ENCODE assay signal across 31 cellular contexts in the genomic region with DNA sequence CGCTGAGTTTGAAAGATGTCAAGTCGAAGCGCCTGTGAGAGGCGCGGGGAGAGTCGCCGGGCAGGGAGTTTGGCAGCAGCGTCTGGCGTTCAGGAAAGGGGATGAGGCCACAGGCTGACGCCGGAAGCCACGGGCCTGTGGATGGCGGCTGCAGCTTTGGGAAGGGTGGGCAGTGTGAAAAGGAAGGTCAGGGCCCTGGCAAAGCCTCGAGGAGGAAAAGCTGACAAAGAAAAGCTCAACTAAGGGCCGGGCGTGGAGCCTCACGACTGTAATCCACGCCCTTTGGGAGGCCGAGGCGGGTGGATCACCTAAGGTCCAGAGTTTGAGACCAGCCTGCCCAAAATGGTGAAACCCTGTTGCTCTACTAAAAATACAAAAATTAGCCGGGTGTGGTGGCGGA.
"Had no signal": no experiment of that assay in that cellular context is flagged by ENCODE, and none has a peak within 500 bp of the region (broad histone marks: within the 10 kb centered on the region; RNA-seq: fewer than 3 reads in every experiment).

No MANE protein-coding gene starts in this region.

- H3K9me3 Mint-ChIP-seq: activated CD4-positive, alpha-beta T cell treated with anti-CD3 and anti-CD28 coated beads, Interleukin-2, amount 10 ng/mL, durations not matched to agents 24 days and 14 days; activated naive CD4-positive, alpha-beta T cell treated with anti-CD3 and anti-CD28 coated beads, Interleukin-2, amount 50 U/mL, for 24 hours; activated naive CD8-positive, alpha-beta T cell treated with anti-CD3 and anti-CD28 coated beads, Interleukin-2, amount 10 ng/mL, durations not matched to agents 7 days and 5 days; activated T-cell treated with anti-CD3 and anti-CD28 coated beads, Interleukin-2, amount 50 U/mL, for 24 hours; activated T-helper 2 cell treated with anti-CD3 and anti-CD28 coated beads, Interferon-gamma antibody, Interleukin-2, Interleukin-4, amounts not matched to agents 10 μg/mL and 5 μg/mL and 100 μg/mL, durations not matched to agents 14 hours and 24 hours and 36 hours; T-cell had no signal

- H3K4me3 Mint-ChIP-seq: activated CD4-positive, alpha-beta T cell treated with anti-CD3 and anti-CD28 coated beads, Interleukin-2, amount 10 ng/mL, durations not matched to agents 24 days and 14 days; activated CD8-positive, alpha-beta T cell treated with anti-CD3 and anti-CD28 coated beads, Interleukin-2, amount 10 ng/mL, durations not matched to agents 7 days and 5 days; activated naive CD4-positive, alpha-beta T cell treated with anti-CD3 and anti-CD28 coated beads, Interleukin-2, amount 50 U/mL, for 24 hours; activated naive CD8-positive, alpha-beta T cell treated with anti-CD3 and anti-CD28 coated beads, Interleukin-2, amount 10 ng/mL, durations not matched to agents 7 days and 5 days; activated T-cell treated with anti-CD3 and anti-CD28 coated beads, Interleukin-2, amount 50 U/mL, for 24 hours; T-cell; T-helper 17 cell had no signal

- H3K36me3 Mint-ChIP-seq: activated naive CD4-positive, alpha-beta T cell treated with anti-CD3 and anti-CD28 coated beads, Interleukin-2, amount 50 U/mL, for 24 hours; activated naive CD8-positive, alpha-beta T cell treated with anti-CD3 and anti-CD28 coated beads, Interleukin-2, amount 10 ng/mL, durations not matched to agents 7 days and 5 days; T-cell had no signal

- H3K4me3 ChIP-seq: ascending aorta, cardiac muscle cell, MG63 had no signal

- H3K4me1 ChIP-seq: ascending aorta had no signal

- H3K27me3 Mint-ChIP-seq: activated naive CD4-positive, alpha-beta T cell treated with anti-CD3 and anti-CD28 coated beads, Interleukin-2, amount 50 U/mL, for 24 hours had no signal

- ATAC-seq: activated CD8-positive, alpha-beta T cell treated with anti-CD3 and anti-CD28 coated beads, Interleukin-2, amount 10 ng/mL, durations not matched to agents 7 days and 5 days; PC-3; Right ventricle myocardium inferior; SK-N-SH treated with all-trans-retinoic acid at 6 μM for 48 hours; T-cell; T-helper 17 cell had no signal

- H3K27me3 ChIP-seq: ascending aorta, cardiac muscle cell, MG63 had no signal

- H3K9me3 ChIP-seq: ascending aorta, MG63 had no signal

- H3K27ac Mint-ChIP-seq: activated CD4-positive, alpha-beta T cell treated with anti-CD3 and anti-CD28 coated beads, Interleukin-2, amount 10 ng/mL, durations not matched to agents 24 days and 14 days; activated CD8-positive, alpha-beta T cell treated with anti-CD3 and anti-CD28 coated beads, Interleukin-2, amount 10 ng/mL, durations not matched to agents 7 days and 5 days; activated naive CD4-positive, alpha-beta T cell treated with anti-CD3 and anti-CD28 coated beads, Interleukin-2, amount 50 U/mL, for 24 hours; activated naive CD8-positive, alpha-beta T cell treated with anti-CD3 and anti-CD28 coated beads, Interleukin-2, amount 10 ng/mL, durations not matched to agents 7 days and 5 days; activated T-cell treated with anti-CD3 and anti-CD28 coated beads, Interleukin-2, amount 50 U/mL, for 24 hours; activated T-helper 2 cell treated with anti-CD3 and anti-CD28 coated beads, Interferon-gamma antibody, Interleukin-2, Interleukin-4, amounts not matched to agents 10 μg/mL and 5 μg/mL and 100 μg/mL, durations not matched to agents 14 hours and 24 hours and 36 hours; T-cell; T-helper 17 cell had no signal

- H3K4me1 Mint-ChIP-seq: activated naive CD4-positive, alpha-beta T cell treated with anti-CD3 and anti-CD28 coated beads, Interleukin-2, amount 50 U/mL, for 24 hours; activated naive CD8-positive, alpha-beta T cell treated with anti-CD3 and anti-CD28 coated beads, Interleukin-2, amount 10 ng/mL, durations not matched to agents 7 days and 5 days had no signal

- H3K36me3 ChIP-seq: ascending aorta, cardiac muscle cell, MG63 had no signal

- DNase-seq: activated CD4-positive, alpha-beta T cell treated with anti-CD3 and anti-CD28 coated beads, Interleukin-2, amount 10 ng/mL, durations not matched to agents 24 days and 14 days; activated CD4-positive, alpha-beta T cell treated with anti-CD3 and anti-CD28 coated beads, Interleukin-2, amount 50 U/mL, for 48 hours; activated CD8-positive, alpha-beta T cell treated with anti-CD3 and anti-CD28 coated beads, Interleukin-2, amount 10 ng/mL, durations not matched to agents 7 days and 5 days; activated gamma-delta T cell; activated naive CD4-positive, alpha-beta T cell treated with Interleukin-2 at 50 U/mL for 16 hours; activated naive CD8-positive, alpha-beta T cell treated with anti-CD3 and anti-CD28 coated beads, Interleukin-2, amount 10 ng/mL, durations not matched to agents 7 days and 5 days; activated T-cell treated with anti-CD3 and anti-CD28 coated beads, Interleukin-2, amount 50 U/mL, for 24 hours; amygdala; Karpas-422; KBM-7; MG63; NCI-H1048; NCI-H1105 treated with DMSO at 0.1 percent for 48 hours; NCI-H1436; NCI-H1694; NCI-H1930; NCI-H2081 treated with DMSO at 0.1 percent for 48 hours; NCI-H226; NCI-H446 treated with DMSO at 0.1 percent for 48 hours; NCI-H524; PC-3; SIG-M5; T-cell; T-helper 17 cell had no signal

- H3K27ac ChIP-seq: ascending aorta, cardiac muscle cell, RWPE1 had no signal
